Comparison of ENCODE assay signal across 31 cellular contexts in genomic region chr12:12315838-12316237, GRCh38.
"Had no signal": no experiment of that assay in that cellular context is flagged by ENCODE, and none has a peak within 500 bp of the region (broad histone marks: within the 10 kb centered on the region; RNA-seq: fewer than 3 reads in every experiment).

No MANE protein-coding gene starts in this region.

- ATAC-seq: effector memory CD8-positive, alpha-beta T cell; heart right ventricle; left lobe of liver; naive thymus-derived CD4-positive, alpha-beta T cell; psoas muscle; right cardiac atrium had no signal

- H3K27ac Mint-ChIP-seq: effector memory CD8-positive, alpha-beta T cell; naive thymus-derived CD4-positive, alpha-beta T cell; nephron progenitor cell had no signal

- H3K4me3 Mint-ChIP-seq: effector memory CD8-positive, alpha-beta T cell; naive thymus-derived CD4-positive, alpha-beta T cell; nephron progenitor cell had no signal

- H3K9me3 ChIP-seq: esophagus squamous epithelium, heart right ventricle, psoas muscle, testis, tibial artery, upper lobe of left lung had no signal

- DNase-seq: caudate nucleus; cerebellar nuclear complex; cortex of kidney; effector memory CD8-positive, alpha-beta T cell; erythroblast; esophagus squamous epithelium; foreskin melanocyte; glutamatergic neuron; heart right ventricle; hypothalamus; mesenchymal stem cell; midbrain; naive thymus-derived CD4-positive, alpha-beta T cell; nephron progenitor cell; occipital lobe; psoas muscle; right cardiac atrium; stimulated activated CD4-positive, alpha-beta T cell treated with anti-CD3 and anti-CD28 coated beads, Interleukin-12 subunit alpha, Interleukin-12 subunit beta, amount 100 ng/mL, for 4 hours; stimulated activated CD4-positive, alpha-beta T cell treated with anti-CD3 and anti-CD28 coated beads, Interleukin-1b, Interleukin-23, amount 100 ng/mL, for 48 hours; stimulated activated CD4-positive, alpha-beta T cell treated with anti-CD3 and anti-CD28 coated beads, Interleukin-4, amount 100 ng/mL, for 1 hour; stimulated activated CD8-positive, alpha-beta memory T cell treated with anti-CD3 and anti-CD28 coated beads, Interleukin-4, amount 100 ng/mL, for 48 hours; stimulated activated naive CD4-positive, alpha-beta T cell; substantia nigra; testis; tibial artery; upper lobe of left lung had no signal

- H3K4me3 ChIP-seq: esophagus squamous epithelium, heart right ventricle, psoas muscle, skin epidermis, testis, tibial artery, upper lobe of left lung had no signal

- H3K36me3 ChIP-seq: esophagus squamous epithelium, heart right ventricle, tibial artery, upper lobe of left lung had no signal

- H3K9me3 Mint-ChIP-seq: effector memory CD8-positive, alpha-beta T cell; naive thymus-derived CD4-positive, alpha-beta T cell had no signal

- FAIRE-seq: endometrium, keratinocyte, urothelium cell line had no signal

- H3K4me1 ChIP-seq: psoas muscle had no signal

- H3K27me3 ChIP-seq: esophagus squamous epithelium, heart right ventricle, testis, tibial artery, upper lobe of left lung had no signal

- H3K27ac ChIP-seq: esophagus squamous epithelium, heart right ventricle, psoas muscle, skin epidermis, testis, tibial artery, upper lobe of left lung had no signal
